Comparison of ENCODE assay signal across 1 cellular context in genomic region chr12:96371138-96371786, GRCh38.
A peak's percentile ranks its signal among the peaks of the same experiment; 100 is the strongest.
TF ChIP-seq lines count a peak whose summit lies in the region.

No MANE protein-coding gene starts in this region.

TF ChIP-seq in K562, 482 proteins besides CTCF, POLR2A, EP300 and RAD21 (continued from another document and continues in another):
- TF ChIP-seq MAX (CRISPR knock-in tag; IDR thresholded peaks at IDR 0.05) (no peak), TEAD4 (IDR thresholded peaks at IDR 0.05; ENCODE audit: low read length) (peak; percentile 37; the same call in 1 of the 2 replicates), TEAD4 (CRISPR knock-in tag; IDR thresholded peaks at IDR 0.05; ENCODE audit: borderline replicate concordance) (no peak), COPS2 (conservative IDR thresholded peaks at IDR 0.05) (no peak), DPF2 (IDR thresholded peaks at IDR 0.05) (peak; percentile 83), UBTF (IDR thresholded peaks at IDR 0.05; ENCODE audit: borderline replicate concordance in 1 of 2, low read depth in 2 of 2, low read length in 2 of 2) (no peak), ZNF232 (CRISPR knock-in tag; IDR thresholded peaks at IDR 0.05) (no peak), RFX1 (IDR thresholded peaks at IDR 0.05) (no peak), ZNF12 (CRISPR knock-in tag; IDR thresholded peaks at IDR 0.05) (no peak), ZBTB17 (CRISPR knock-in tag; IDR thresholded peaks at IDR 0.05) (no peak), GTF2B (IDR thresholded peaks at IDR 0.05; ENCODE audit: extremely low read depth, insufficient read length) (no peak), CBFA2T2 (conservative IDR thresholded peaks at IDR 0.05) (peak; percentile 48; the same call in 1 of the 2 replicates), ZNF584 (CRISPR knock-in tag; IDR thresholded peaks at IDR 0.05; ENCODE audit: low read depth) (no peak), ZNF431 (CRISPR knock-in tag; IDR thresholded peaks at IDR 0.05) (no peak), GMEB1 (CRISPR knock-in tag; IDR thresholded peaks at IDR 0.05) (no peak), NCOA6 (IDR thresholded peaks at IDR 0.05) (no peak), REST (CRISPR knock-in tag; IDR thresholded peaks at IDR 0.05; ENCODE audit: low read depth) (no peak), SMARCC2 (IDR thresholded peaks at IDR 0.05; ENCODE audit: low read depth) (no peak), ZNF212 (CRISPR knock-in tag; IDR thresholded peaks at IDR 0.05) (no peak), HDAC1 (IDR thresholded peaks at IDR 0.05) (peak in 1 of 2 experiments; percentile 83; a peak in 2 of 4 replicates), TRIM24 (IDR thresholded peaks at IDR 0.05) (no peak), TAL1 (IDR thresholded peaks at IDR 0.05) (peak; percentile 67), SOX6 (IDR thresholded peaks at IDR 0.05) (0 out of 2 replicates have a peak, but pooled peaks have one; percentile 24), SMARCE1 (IDR thresholded peaks at IDR 0.05) (peak; percentile 61), SAP30 (IDR thresholded peaks at IDR 0.05; ENCODE audit: borderline replicate concordance, insufficient read depth, low read depth, low read length, poor library complexity, severe bottlenecking) (no peak), NFE2 (IDR thresholded peaks at IDR 0.05; ENCODE audit: low read depth) (peak; percentile 62), ZNF274 (IDR thresholded peaks at IDR 0.05; ENCODE audit: borderline replicate concordance, low read depth, low read length) (no peak), TBP (optimal IDR thresholded peaks at IDR 0.05; ENCODE audit: low read depth, low read length) (no peak), FOXM1 (IDR thresholded peaks at IDR 0.05; ENCODE audit: low read depth) (peak; percentile 51; the same call in 1 of the 2 replicates), FOXM1 (CRISPR knock-in tag; IDR thresholded peaks at IDR 0.05; ENCODE audit: low read depth) (no peak), YBX1 (IDR thresholded peaks at IDR 0.05) (no peak), HMGN3 (IDR thresholded peaks at IDR 0.05; ENCODE audit: borderline replicate concordance, extremely low read depth, insufficient read length, low read depth, low read length) (no peak), CBX1 (IDR thresholded peaks at IDR 0.05; ENCODE audit: low read depth) (no peak), ZNF318 (IDR thresholded peaks at IDR 0.05; ENCODE audit: borderline replicate concordance in 1 of 2, low read depth in 1 of 2) (no peak), NCOA1 (IDR thresholded peaks at IDR 0.05; ENCODE audit: low read depth) (peak; percentile 26; the same call in 1 of the 2 replicates), NFXL1 (CRISPR knock-in tag; IDR thresholded peaks at IDR 0.05) (no peak), KLF6 (CRISPR knock-in tag; IDR thresholded peaks at IDR 0.05; ENCODE audit: borderline replicate concordance) (no peak), ATF2 (CRISPR knock-in tag; IDR thresholded peaks at IDR 0.05) (no peak), KLF1 (tag; IDR thresholded peaks at IDR 0.05) (no peak), RBM14 (IDR thresholded peaks at IDR 0.05; ENCODE audit: borderline replicate concordance, insufficient read depth, low read depth, low read length) (no peak), ZNF778 (CRISPR knock-in tag; IDR thresholded peaks at IDR 0.05) (no peak), PKNOX1 (IDR thresholded peaks at IDR 0.05) (0 out of 2 replicates have a peak, but pooled peaks have one; percentile 6), CHCHD3 (CRISPR knock-in tag; IDR thresholded peaks at IDR 0.05) (no peak)
